17 cellular contexts compared by ENCODE assay signal in the genomic region with DNA sequence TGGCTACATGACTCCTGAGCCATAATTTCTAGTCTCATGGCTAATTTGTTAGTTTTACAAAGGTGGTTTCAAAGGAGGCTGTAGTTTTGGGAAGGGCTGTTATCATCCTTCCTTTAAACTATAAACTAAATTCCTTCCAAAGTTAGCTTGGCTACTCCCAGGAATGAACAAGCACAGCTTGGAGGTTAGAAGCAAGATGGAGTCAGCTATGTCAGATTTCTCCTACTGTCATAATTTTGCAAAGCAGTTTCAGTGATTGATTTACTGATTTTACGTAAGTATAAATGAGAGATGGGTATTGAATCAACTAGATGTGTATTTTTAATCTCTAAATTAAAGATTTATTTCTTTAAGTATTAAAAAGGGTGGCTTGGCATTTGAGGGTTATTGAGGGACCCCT.
"Had no signal": no experiment of that assay in that cellular context is flagged by ENCODE, and none has a peak within 500 bp of the region (broad histone marks: within the 10 kb centered on the region; RNA-seq: fewer than 3 reads in every experiment).

No MANE protein-coding gene starts in this region.

- H3K4me2 ChIP-seq: KMS-11 had no signal

- DNase-seq: Kasumi-1, MM.1S, NCI-H1092 treated with DMSO at 0.1 percent for 48 hours, NCI-H1436, NCI-H187, NCI-H2081 treated with DMSO at 0.1 percent for 48 hours, NCI-H2171, NCI-H345, NCI-H446 treated with DMSO at 0.1 percent for 48 hours, NCI-H510A treated with DMSO at 0.1 percent for 48 hours, NCI-H526, NCI-H774, RPMI8226, SHP77, SW 1271, T-helper 1 cell had no signal

- H3K27ac ChIP-seq: KMS-11 had no signal

- H3K9ac ChIP-seq: KMS-11 had no signal
